24 cellular contexts compared by ENCODE assay signal in genomic region chr11:122120096-122120495, GRCh38. TPM values are rescaled to one million over a fixed set of nuclear protein-coding genes. Genes with fewer than 3 reads are reported as not detected.
DNase-seq lines count a peak whose midpoint lies in the region; ATAC-seq, FAIRE-seq and TF ChIP-seq lines count a peak whose summit lies in the region.
"Had no signal": no experiment of that assay in that cellular context is flagged by ENCODE, and none has a peak within 500 bp of the region (broad histone marks: within the 10 kb centered on the region; RNA-seq: fewer than 3 reads in every experiment).

No MANE protein-coding gene starts in this region.

- no peak overlapping the region for H2AK5ac ChIP-seq in mesenchymal stem cell (ENCODE audit: low read length, severe bottlenecking)

- H2BK15ac ChIP-seq in mesenchymal stem cell (ENCODE audit: low read depth, poor library complexity, severe bottlenecking) = no peak overlapping the region

- CTCF ChIA-PET in HCT116 (lab: Charles Lee) = no interaction called here

- no peak overlapping the region for H3K14ac ChIP-seq in mesenchymal stem cell (ENCODE audit: low read length in 2 of 2)

- no peak overlapping the region for H4K91ac ChIP-seq in mesenchymal stem cell (ENCODE audit: low read length)

- H2BK5ac ChIP-seq in mesenchymal stem cell (ENCODE audit: low read depth, low read length, poor library complexity, severe bottlenecking) = no peak overlapping the region

- no peak overlapping the region for H3K23ac ChIP-seq in mesenchymal stem cell (ENCODE audit: low read length in 2 of 2)

- H3K18ac ChIP-seq in mesenchymal stem cell (ENCODE audit: low read depth in 1 of 2, low read length in 2 of 2) = no peak overlapping the region

- H2BK12ac ChIP-seq in mesenchymal stem cell (ENCODE audit: low read length in 2 of 2) = no peak overlapping the region

- H4K8ac ChIP-seq in mesenchymal stem cell (ENCODE audit: low read length) = no peak overlapping the region

- no peak overlapping the region for H3K4ac ChIP-seq in mesenchymal stem cell (ENCODE audit: low read depth in 1 of 2, low read length in 2 of 2)

- no peak overlapping the region for H2BK120ac ChIP-seq in mesenchymal stem cell (ENCODE audit: low read depth, low read length)

- FAIRE-seq in kidney (lab: Jason Lieb, UNC) = no peak
- FAIRE-seq: A549, D721Med, GM12891, GM18507 had no signal

- TF ChIP-seq CTCF in HCT116 (IDR thresholded peaks at IDR 0.05 in 2 of 3, conservative IDR thresholded peaks at IDR 0.05 in 1 of 3; ENCODE audit: borderline replicate concordance in 1 of 3, insufficient read depth in 1 of 3, low read depth in 2 of 3, low read length in 2 of 3) (no peak), kidney (IDR thresholded peaks at IDR 0.05; ENCODE audit: borderline replicate concordance, extremely low read depth, insufficient read depth) (no peak)

- H3K79me2 ChIP-seq in HCT116 (ENCODE audit: insufficient read depth, low read length) = peaks cover 100% of the 10 kb centered on the region

- H4K20me1 ChIP-seq in HCT116 (ENCODE audit: insufficient read depth) = no peaks in the 10 kb centered on the region
- H4K20me1 ChIP-seq: BLaER1 treated with 17β-estradiol and CSF1 and Interleukin-3, amounts not matched to agents 10 nM and 100 nM had no signal

- no peak for TF ChIP-seq POLR2A in HCT116 (IDR thresholded peaks at IDR 0.05; ENCODE audit: borderline replicate concordance, extremely low read depth, insufficient read depth, insufficient read length)

- H3K79me1 ChIP-seq in mesenchymal stem cell (replicated peaks; ENCODE audit: low read length, poor library complexity, severe bottlenecking) = peaks cover 8% of the 10 kb centered on the region

- H3K4me2 ChIP-seq in HCT116 (ENCODE audit: low read length) = no peak overlapping the region
- no peak overlapping the region for H3K4me2 ChIP-seq in mesenchymal stem cell (ENCODE audit: low read length, poor library complexity, severe bottlenecking)
- H3K4me2 ChIP-seq: A549; BLaER1 treated with 17β-estradiol and CSF1 and Interleukin-3, amounts not matched to agents 10 nM and 100 nM; GM23338 had no signal

- intact Hi-C loops in HCT116 (cut with micrococcal nuclease) (no loop called here), kidney (cut with DNase I) (no loop called here)

- POLR2A ChIA-PET in HCT116 (lab: Charles Lee) = no interaction called here

- DNase-seq in AG20443 (ENCODE audit: low spot score) = peak; percentile 33
- no peak for DNase-seq in HCT116 (ENCODE audit: low read depth, low spot score)
- no peak for DNase-seq in adipocyte (ENCODE audit: low read depth)
- no peak for DNase-seq in mesenchymal stem cell
- no peak for DNase-seq in Ammon's horn (ENCODE audit: low spot score)
- no peak for DNase-seq in kidney
- no peak for DNase-seq in NCI-H128 (lab: John Stamatoyannopoulos, UW; ENCODE audit: unreplicated experiment)
- DNase-seq: 8988T; BE2C; CD4-positive, alpha-beta T cell; CD8-positive, alpha-beta memory T cell; DMS 273 treated with DMSO at 0.1 percent for 48 hours; DMS79; GF-D8; H9 had no signal

- H3K4me1 ChIP-seq in HCT116 (ENCODE audit: control insufficient read depth in 1 of 2, insufficient read depth in 2 of 2, low read length in 2 of 2) (peaks cover 27 to 72% of the 10 kb centered on the region in 2 experiments; a peak in 3 of 4 replicates), adipocyte (ENCODE audit: control insufficient read depth, insufficient read depth, low read length) (peaks cover 48% of the 10 kb centered on the region), mesenchymal stem cell (ENCODE audit: control insufficient read depth, insufficient read depth, low read depth, low read length) (no peaks in the 10 kb centered on the region), kidney (ENCODE audit: control insufficient read depth in 1 of 2, insufficient read depth in 1 of 2, low read depth in 1 of 2, low read length in 2 of 2) (no peaks in the 10 kb centered on the region)
- H3K4me1 ChIP-seq: BE2C; BLaER1 treated with 17β-estradiol and CSF1 and Interleukin-3, amounts not matched to agents 10 nM and 100 nM had no signal

- no peak for ATAC-seq in HCT116
- ATAC-seq in GM19324 (IDR thresholded peaks at IDR 0.05; ENCODE audit: low FRiP score, unreplicated experiment) = no peak
- ATAC-seq: A549, GM23338 had no signal

- H2AFZ ChIP-seq in HCT116 (ENCODE audit: low read depth, low read length, poor library complexity, severe bottlenecking) (no peak overlapping the region), mesenchymal stem cell (ENCODE audit: low read depth, low read length) (no peak overlapping the region)
- H2AFZ ChIP-seq: GM23338 had no signal

- H3K9me3 ChIP-seq in HCT116 (ENCODE audit: control insufficient read depth in 1 of 2, insufficient read depth in 1 of 2, low read depth in 1 of 2, low read length in 2 of 2) = no peaks in the 10 kb centered on the region
- H3K9me3 ChIP-seq in adipocyte (ENCODE audit: control insufficient read depth, low read length) = no peaks in the 10 kb centered on the region
- H3K9me3 ChIP-seq in mesenchymal stem cell (ENCODE audit: control insufficient read depth, low read length) = no peaks in the 10 kb centered on the region
- no peaks in the 10 kb centered on the region for H3K9me3 ChIP-seq in kidney (ENCODE audit: control insufficient read depth in 1 of 2, low read length in 2 of 2)
- H3K9me3 ChIP-seq: A549; BE2C; BLaER1 treated with 17β-estradiol and CSF1 and Interleukin-3, amounts not matched to agents 10 nM and 100 nM had no signal

- no TSS peak for BruUV-seq in HCT116 (replicated peaks; lab: Mats Ljungman, UMichigan)

- no peak overlapping the region for H3K9ac ChIP-seq in HCT116 (ENCODE audit: low read length)
- peak overlapping the region; percentile 57 for H3K9ac ChIP-seq in adipocyte (ENCODE audit: low read length)
- peak overlapping the region; percentile 34 for H3K9ac ChIP-seq in mesenchymal stem cell (ENCODE audit: low read length)
- no peak overlapping the region for H3K9ac ChIP-seq in kidney (ENCODE audit: low read length in 2 of 2)
- H3K9ac ChIP-seq: BLaER1 treated with 17β-estradiol and CSF1 and Interleukin-3, amounts not matched to agents 10 nM and 100 nM had no signal

- H3K4me3 ChIP-seq in HCT116 (replicated peaks in 1 of 2; ENCODE audit: low read depth in 1 of 2, low read length in 2 of 2) = no peak overlapping the region
- no peak overlapping the region for H3K4me3 ChIP-seq in adipocyte (ENCODE audit: low read length)
- no peak overlapping the region for H3K4me3 ChIP-seq in mesenchymal stem cell (ENCODE audit: insufficient read depth in 1 of 2, low read depth in 1 of 2, low read length in 2 of 2)
- no peak overlapping the region for H3K4me3 ChIP-seq in kidney (ENCODE audit: low read length in 2 of 2)
- H3K4me3 ChIP-seq: A549; BLaER1 treated with 17β-estradiol and CSF1 and Interleukin-3, amounts not matched to agents 10 nM and 100 nM; GM23338 had no signal

- WGBS in mesenchymal stem cell = 93% methylated on average over 5 of the region's 6 CpGs

- H3K27ac ChIP-seq in HCT116 (ENCODE audit: low read depth, low read length) (peak overlapping the region; percentile 21; the same call in 1 of the 2 replicates), mesenchymal stem cell (ENCODE audit: low read length, poor library complexity, severe bottlenecking) (no peak overlapping the region), kidney (ENCODE audit: low read depth in 2 of 2, low read length in 2 of 2) (no peak overlapping the region)
- H3K27ac ChIP-seq: A549; BLaER1 treated with 17β-estradiol and CSF1 and Interleukin-3, amounts not matched to agents 10 nM and 100 nM had no signal

- H3K36me3 ChIP-seq in HCT116 (ENCODE audit: control insufficient read depth in 1 of 2, insufficient read depth in 2 of 2, low read length in 2 of 2) = peaks cover 0 to 38% of the 10 kb centered on the region in 2 experiments; a peak in 2 of 4 replicates
- H3K36me3 ChIP-seq in adipocyte (ENCODE audit: control insufficient read depth, insufficient read depth, low read length, severe bottlenecking) = peaks cover 13% of the 10 kb centered on the region
- H3K36me3 ChIP-seq in mesenchymal stem cell (ENCODE audit: control insufficient read depth in 1 of 2, insufficient read depth in 2 of 2, low read depth in 1 of 2, low read length in 2 of 2) = peaks cover 0 to 66% of the 10 kb centered on the region in 2 experiments
- no peaks in the 10 kb centered on the region for H3K36me3 ChIP-seq in kidney (ENCODE audit: control insufficient read depth in 1 of 2, insufficient read depth in 2 of 2, low read length in 2 of 2)
- H3K36me3 ChIP-seq: BE2C; BLaER1 treated with 17β-estradiol and CSF1 and Interleukin-3, amounts not matched to agents 10 nM and 100 nM had no signal

- no peaks in the 10 kb centered on the region for H3K9me2 ChIP-seq in HCT116 (ENCODE audit: insufficient read depth)

- no peaks in the 10 kb centered on the region for H3K27me3 ChIP-seq in HCT116 (ENCODE audit: insufficient read depth, low read length)
- H3K27me3 ChIP-seq in adipocyte (replicated peaks; ENCODE audit: control insufficient read depth, insufficient read depth, low read length) = no peaks in the 10 kb centered on the region
- H3K27me3 ChIP-seq in mesenchymal stem cell (ENCODE audit: control insufficient read depth in 1 of 2, insufficient read depth in 1 of 2, low read length in 2 of 2) = no peaks in the 10 kb centered on the region
- H3K27me3 ChIP-seq: BE2C; BLaER1 treated with 17β-estradiol and CSF1 and Interleukin-3, amounts not matched to agents 10 nM and 100 nM had no signal

- TF ChIP-seq RAD21 in HCT116 (IDR thresholded peaks at IDR 0.05; ENCODE audit: low read depth) = no peak

- RAD21 ChIA-PET in HCT116 (lab: Charles Lee; ENCODE audit: low non-redundant PET in 1 of 2, low total read pairs in 2 of 2, uncharacterized antibody in 2 of 2, unreplicated experiment in 2 of 2) = no interaction called here

TF ChIP-seq in HCT116, 20 proteins besides CTCF, POLR2A, EP300 and RAD21 (continues in another document):
- TF ChIP-seq YY1 (IDR thresholded peaks at IDR 0.05; ENCODE audit: extremely low read depth, insufficient replicate concordance, low read depth, low read length) (no peak), EZH2phosphoT487 (IDR thresholded peaks at IDR 0.05; ENCODE audit: borderline replicate concordance) (no peak), EGR1 (IDR thresholded peaks at IDR 0.05; ENCODE audit: low read depth) (no peak), SRF (IDR thresholded peaks at IDR 0.05; ENCODE audit: low read depth) (no peak), ATF3 (IDR thresholded peaks at IDR 0.05) (no peak)

RNA-seq across cellular contexts. Expression of gene BLID, which starts 4.1 kb away (rescaled TPM):
- 8.9 TPM for total RNA-seq in HCT116 (2021; ENCODE audit: unreplicated experiment)
- polyA plus RNA-seq in HCT116 (2012) = 0.34 and 0.35 TPM in 2 replicates
- polyA plus RNA-seq in mesenchymal stem cell (2013, experiment 1 of 2) = not detected
- polyA plus RNA-seq in mesenchymal stem cell (2013, experiment 2 of 2) = not detected
- not detected for total RNA-seq in kidney
- polyA plus RNA-seq in kidney (ENCODE audit: insufficient read depth, low read depth, low replicate concordance) = not detected
- total RNA-seq: CD4-positive, alpha-beta T cell; CD8-positive, alpha-beta memory T cell; G401; GM23338; H9 had no signal
- polyA plus RNA-seq: CD14-positive monocyte; CD8-positive, alpha-beta memory T cell; GM23338 had no signal

Comparison
In these comparisons a context has a peak if more than half of its experiments do, and no peak if none do; other contexts are left out.
1. H3K9ac ChIP-seq: peak in adipocyte (single experiment) and mesenchymal stem cell (single experiment); none in HCT116 (single experiment) and kidney (0 of 2).